In the genomic region with DNA sequence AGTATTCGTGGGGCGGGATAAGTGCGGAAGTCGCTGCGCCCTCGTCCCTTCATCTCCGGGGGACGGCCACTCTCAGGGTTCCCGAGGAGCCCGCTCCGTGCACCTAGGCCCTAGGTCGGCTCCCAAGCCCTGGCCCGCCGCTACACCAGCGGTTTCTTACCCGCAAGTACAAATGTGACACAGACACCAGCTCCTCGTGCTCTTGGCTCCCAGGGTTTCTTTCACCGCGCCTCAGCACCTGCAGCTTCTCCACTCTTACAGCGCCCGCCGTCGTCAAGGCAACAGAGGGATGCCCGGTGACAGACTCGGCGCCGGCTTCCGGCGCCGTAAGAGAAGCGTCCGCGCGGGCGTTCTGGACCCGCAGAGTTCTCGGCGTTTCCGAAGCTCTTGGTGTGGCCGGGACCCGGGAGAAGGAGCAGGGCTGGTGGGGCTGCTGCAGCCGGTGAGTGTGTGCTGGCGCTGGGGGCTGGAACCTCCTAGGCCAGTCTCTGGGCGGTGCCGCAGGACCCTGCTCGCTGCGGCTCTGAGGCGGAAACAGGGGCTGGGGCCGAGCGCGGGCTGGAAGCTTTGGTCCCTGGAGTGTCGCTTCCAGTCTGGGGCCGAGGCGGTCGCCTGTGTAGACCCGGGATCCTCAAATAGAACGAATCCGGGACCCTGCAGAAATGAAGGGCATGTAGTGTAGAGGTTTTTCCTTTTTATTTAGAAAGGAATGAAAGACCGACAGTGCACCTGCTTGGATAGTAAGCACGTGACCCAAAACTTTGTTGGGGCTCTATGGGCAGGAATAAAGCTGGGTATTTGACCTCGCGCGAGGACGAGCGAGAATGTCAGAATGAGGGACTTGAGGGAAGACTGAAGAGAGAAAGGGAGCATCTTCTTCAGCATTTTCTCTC, we compare ENCODE assay signal across 8 cellular contexts.
DNase-seq lines count a peak whose midpoint lies in the region; ATAC-seq, FAIRE-seq and TF ChIP-seq lines count a peak whose summit lies in the region.

No MANE protein-coding gene starts in this region.

- ATAC-seq in GM21576 (IDR thresholded peaks at IDR 0.05; ENCODE audit: unreplicated experiment) (peak; percentile 79), GM21717 (IDR thresholded peaks at IDR 0.05; ENCODE audit: unreplicated experiment) (no peak)

- FAIRE-seq in D721Med (lab: Jason Lieb, UNC), result no peak

- no peak for TF ChIP-seq CTCF in D721Med (IDR thresholded peaks at IDR 0.05; ENCODE audit: insufficient read depth, missing control alignments)

- DNase-seq in D721Med (ENCODE audit: insufficient read length, low spot score) (peak; percentile 48), NCI-H1105 treated with DMSO at 0.1 percent for 48 hours (lab: John Stamatoyannopoulos, UW) (peak; percentile 68), midbrain (lab: John Stamatoyannopoulos, UW) (peak; percentile 39)
- DNase-seq in activated CD4-positive, alpha-beta T cell treated with anti-CD3 and anti-CD28 coated beads for 48 hours, result peak; percentile 78
- peak; percentile 4 for DNase-seq in effector CD4-positive, alpha-beta T cell
- DNase-seq in stimulated activated CD8-positive, alpha-beta memory T cell treated with anti-CD3 and anti-CD28 coated beads, Interleukin-4, amount 100 ng/mL, for 48 hours, result peak; percentile 74

Comparison
In these comparisons a context has a peak if more than half of its experiments do, and no peak if none do; other contexts are left out.
1. DNase-seq: peak in every context shown above with its lines; median percentile 78 in activated CD4-positive, alpha-beta T cell treated with anti-CD3 and anti-CD28 coated beads for 48 hours; 74 in stimulated activated CD8-positive, alpha-beta memory T cell treated with anti-CD3 and anti-CD28 coated beads, Interleukin-4, amount 100 ng/mL, for 48 hours; 68 in NCI-H1105 treated with DMSO at 0.1 percent for 48 hours; 48 in D721Med; 39 in midbrain; 4 in effector CD4-positive, alpha-beta T cell.